1 cellular context compared by ENCODE assay signal in genomic region chr11:46948378-46949131, GRCh38.
TF ChIP-seq lines count a peak whose summit lies in the region.

No MANE protein-coding gene starts in this region.

TF ChIP-seq in HEK293, 187 proteins besides CTCF, POLR2A, EP300 and RAD21 (continued from another document and continues in another):
- TF ChIP-seq, protein P1, sequence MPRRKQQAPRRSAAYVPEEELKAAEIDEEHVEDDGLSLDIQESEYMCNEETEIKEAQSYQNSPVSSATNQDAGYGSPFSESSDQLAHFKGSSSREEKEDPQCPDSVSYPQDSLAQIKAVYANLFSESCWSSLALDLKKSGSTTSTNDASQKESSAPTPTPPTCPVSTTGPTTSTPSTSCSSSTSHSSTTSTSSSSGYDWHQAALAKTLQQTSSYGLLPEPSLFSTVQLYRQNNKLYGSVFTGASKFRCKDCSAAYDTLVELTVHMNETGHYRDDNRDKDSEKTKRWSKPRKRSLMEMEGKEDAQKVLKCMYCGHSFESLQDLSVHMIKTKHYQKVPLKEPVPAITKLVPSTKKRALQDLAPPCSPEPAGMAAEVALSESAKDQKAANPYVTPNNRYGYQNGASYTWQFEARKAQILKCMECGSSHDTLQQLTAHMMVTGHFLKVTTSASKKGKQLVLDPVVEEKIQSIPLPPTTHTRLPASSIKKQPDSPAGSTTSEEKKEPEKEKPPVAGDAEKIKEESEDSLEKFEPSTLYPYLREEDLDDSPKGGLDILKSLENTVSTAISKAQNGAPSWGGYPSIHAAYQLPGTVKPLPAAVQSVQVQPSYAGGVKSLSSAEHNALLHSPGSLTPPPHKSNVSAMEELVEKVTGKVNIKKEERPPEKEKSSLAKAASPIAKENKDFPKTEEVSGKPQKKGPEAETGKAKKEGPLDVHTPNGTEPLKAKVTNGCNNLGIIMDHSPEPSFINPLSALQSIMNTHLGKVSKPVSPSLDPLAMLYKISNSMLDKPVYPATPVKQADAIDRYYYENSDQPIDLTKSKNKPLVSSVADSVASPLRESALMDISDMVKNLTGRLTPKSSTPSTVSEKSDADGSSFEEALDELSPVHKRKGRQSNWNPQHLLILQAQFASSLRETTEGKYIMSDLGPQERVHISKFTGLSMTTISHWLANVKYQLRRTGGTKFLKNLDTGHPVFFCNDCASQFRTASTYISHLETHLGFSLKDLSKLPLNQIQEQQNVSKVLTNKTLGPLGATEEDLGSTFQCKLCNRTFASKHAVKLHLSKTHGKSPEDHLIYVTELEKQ (tag by site-specific recombination; IDR thresholded peaks at IDR 0.05; ENCODE audit: borderline replicate concordance) = peak; percentile 77; the same call in 1 of the 2 replicates
- no peak for TF ChIP-seq SALL2 (tag by site-specific recombination; IDR thresholded peaks at IDR 0.05; ENCODE audit: borderline replicate concordance)
- no peak for TF ChIP-seq HOXA7 (CRISPR knock-in tag; IDR thresholded peaks at IDR 0.05; ENCODE audit: borderline replicate concordance)
- TF ChIP-seq BCL11A (tag by site-specific recombination; IDR thresholded peaks at IDR 0.05; ENCODE audit: low read depth) = peak; percentile 84; the same call in 1 of the 2 replicates
- peak; percentile 76 for TF ChIP-seq ZNF2 (tag by site-specific recombination; IDR thresholded peaks at IDR 0.05)
- TF ChIP-seq HOXD13 (CRISPR knock-in tag; IDR thresholded peaks at IDR 0.05; ENCODE audit: borderline replicate concordance) = peak; percentile 99
- TF ChIP-seq, protein P2, sequence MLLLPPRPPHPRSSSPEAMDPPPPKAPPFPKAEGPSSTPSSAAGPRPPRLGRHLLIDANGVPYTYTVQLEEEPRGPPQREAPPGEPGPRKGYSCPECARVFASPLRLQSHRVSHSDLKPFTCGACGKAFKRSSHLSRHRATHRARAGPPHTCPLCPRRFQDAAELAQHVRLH (tag by site-specific recombination; IDR thresholded peaks at IDR 0.05) = no peak; the same call in 1 of the 2 replicates
- peak; percentile 86 for TF ChIP-seq KLF10 (tag by site-specific recombination; IDR thresholded peaks at IDR 0.05)
- no peak for TF ChIP-seq ZNF791 (tag by site-specific recombination; IDR thresholded peaks at IDR 0.05)
- TF ChIP-seq ZFP3 (tag by site-specific recombination; IDR thresholded peaks at IDR 0.05; ENCODE audit: low read depth) = no peak
- no peak for TF ChIP-seq ZFHX2 (tag by site-specific recombination; conservative IDR thresholded peaks at IDR 0.05)
- TF ChIP-seq PRDM6 (tag by site-specific recombination; IDR thresholded peaks at IDR 0.05) = peak; percentile 99
- TF ChIP-seq ZBTB1 (tag by site-specific recombination; IDR thresholded peaks at IDR 0.05) = no peak
- TF ChIP-seq ZNF140 (tag by site-specific recombination; IDR thresholded peaks at IDR 0.05) = no peak
- TF ChIP-seq ZNF404 (tag by site-specific recombination; IDR thresholded peaks at IDR 0.05) = no peak
- no peak for TF ChIP-seq ZNF645 (tag by site-specific recombination; IDR thresholded peaks at IDR 0.05)
- no peak for TF ChIP-seq ZNF16 (tag by site-specific recombination; IDR thresholded peaks at IDR 0.05; ENCODE audit: low read depth)
- peak; percentile 75 for TF ChIP-seq ZNF558 (tag by site-specific recombination; IDR thresholded peaks at IDR 0.05)
- no peak for TF ChIP-seq ZNF677 (tag by site-specific recombination; IDR thresholded peaks at IDR 0.05)
- TF ChIP-seq, protein P3, sequence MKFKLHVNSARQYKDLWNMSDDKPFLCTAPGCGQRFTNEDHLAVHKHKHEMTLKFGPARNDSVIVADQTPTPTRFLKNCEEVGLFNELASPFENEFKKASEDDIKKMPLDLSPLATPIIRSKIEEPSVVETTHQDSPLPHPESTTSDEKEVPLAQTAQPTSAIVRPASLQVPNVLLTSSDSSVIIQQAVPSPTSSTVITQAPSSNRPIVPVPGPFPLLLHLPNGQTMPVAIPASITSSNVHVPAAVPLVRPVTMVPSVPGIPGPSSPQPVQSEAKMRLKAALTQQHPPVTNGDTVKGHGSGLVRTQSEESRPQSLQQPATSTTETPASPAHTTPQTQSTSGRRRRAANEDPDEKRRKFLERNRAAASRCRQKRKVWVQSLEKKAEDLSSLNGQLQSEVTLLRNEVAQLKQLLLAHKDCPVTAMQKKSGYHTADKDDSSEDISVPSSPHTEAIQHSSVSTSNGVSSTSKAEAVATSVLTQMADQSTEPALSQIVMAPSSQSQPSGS (tag by site-specific recombination; IDR thresholded peaks at IDR 0.05; ENCODE audit: low read depth) = peak; percentile 95
- TF ChIP-seq ZFP37 (tag by site-specific recombination; IDR thresholded peaks at IDR 0.05) = no peak
- TF ChIP-seq OVOL3 (tag by site-specific recombination; IDR thresholded peaks at IDR 0.05) = peak; percentile 90
- TF ChIP-seq, protein P4, sequence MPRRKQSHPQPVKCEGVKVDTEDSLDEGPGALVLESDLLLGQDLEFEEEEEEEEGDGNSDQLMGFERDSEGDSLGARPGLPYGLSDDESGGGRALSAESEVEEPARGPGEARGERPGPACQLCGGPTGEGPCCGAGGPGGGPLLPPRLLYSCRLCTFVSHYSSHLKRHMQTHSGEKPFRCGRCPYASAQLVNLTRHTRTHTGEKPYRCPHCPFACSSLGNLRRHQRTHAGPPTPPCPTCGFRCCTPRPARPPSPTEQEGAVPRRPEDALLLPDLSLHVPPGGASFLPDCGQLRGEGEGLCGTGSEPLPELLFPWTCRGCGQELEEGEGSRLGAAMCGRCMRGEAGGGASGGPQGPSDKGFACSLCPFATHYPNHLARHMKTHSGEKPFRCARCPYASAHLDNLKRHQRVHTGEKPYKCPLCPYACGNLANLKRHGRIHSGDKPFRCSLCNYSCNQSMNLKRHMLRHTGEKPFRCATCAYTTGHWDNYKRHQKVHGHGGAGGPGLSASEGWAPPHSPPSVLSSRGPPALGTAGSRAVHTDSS (tag by site-specific recombination; IDR thresholded peaks at IDR 0.05) = no peak
- TF ChIP-seq ZNF169 (tag by site-specific recombination; IDR thresholded peaks at IDR 0.05) = no peak
- no peak for TF ChIP-seq MEIS1 (CRISPR knock-in tag; IDR thresholded peaks at IDR 0.05; ENCODE audit: borderline replicate concordance)
- no peak for TF ChIP-seq ZNF211 (tag by site-specific recombination; IDR thresholded peaks at IDR 0.05; ENCODE audit: low read depth)
- no peak; the same call in 1 of the 2 replicates for TF ChIP-seq PATZ1 (tag by site-specific recombination; IDR thresholded peaks at IDR 0.05)
- TF ChIP-seq, protein P5, sequence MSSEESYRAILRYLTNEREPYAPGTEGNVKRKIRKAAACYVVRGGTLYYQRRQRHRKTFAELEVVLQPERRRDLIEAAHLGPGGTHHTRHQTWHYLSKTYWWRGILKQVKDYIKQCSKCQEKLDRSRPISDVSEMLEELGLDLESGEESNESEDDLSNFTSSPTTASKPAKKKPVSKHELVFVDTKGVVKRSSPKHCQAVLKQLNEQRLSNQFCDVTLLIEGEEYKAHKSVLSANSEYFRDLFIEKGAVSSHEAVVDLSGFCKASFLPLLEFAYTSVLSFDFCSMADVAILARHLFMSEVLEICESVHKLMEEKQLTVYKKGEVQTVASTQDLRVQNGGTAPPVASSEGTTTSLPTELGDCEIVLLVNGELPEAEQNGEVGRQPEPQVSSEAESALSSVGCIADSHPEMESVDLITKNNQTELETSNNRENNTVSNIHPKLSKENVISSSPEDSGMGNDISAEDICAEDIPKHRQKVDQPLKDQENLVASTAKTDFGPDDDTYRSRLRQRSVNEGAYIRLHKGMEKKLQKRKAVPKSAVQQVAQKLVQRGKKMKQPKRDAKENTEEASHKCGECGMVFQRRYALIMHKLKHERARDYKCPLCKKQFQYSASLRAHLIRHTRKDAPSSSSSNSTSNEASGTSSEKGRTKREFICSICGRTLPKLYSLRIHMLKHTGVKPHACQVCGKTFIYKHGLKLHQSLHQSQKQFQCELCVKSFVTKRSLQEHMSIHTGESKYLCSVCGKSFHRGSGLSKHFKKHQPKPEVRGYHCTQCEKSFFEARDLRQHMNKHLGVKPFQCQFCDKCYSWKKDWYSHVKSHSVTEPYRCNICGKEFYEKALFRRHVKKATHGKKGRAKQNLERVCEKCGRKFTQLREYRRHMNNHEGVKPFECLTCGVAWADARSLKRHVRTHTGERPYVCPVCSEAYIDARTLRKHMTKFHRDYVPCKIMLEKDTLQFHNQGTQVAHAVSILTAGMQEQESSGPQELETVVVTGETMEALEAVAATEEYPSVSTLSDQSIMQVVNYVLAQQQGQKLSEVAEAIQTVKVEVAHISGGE (tag by site-specific recombination; conservative IDR thresholded peaks at IDR 0.05; ENCODE audit: low read depth) = peak; percentile 13; the same call in 1 of the 2 replicates
- 0 out of 2 replicates have a peak, but pooled peaks have one; percentile 54 for TF ChIP-seq ZFP69B (tag by site-specific recombination; IDR thresholded peaks at IDR 0.05)
- TF ChIP-seq ZNF792 (tag by site-specific recombination; IDR thresholded peaks at IDR 0.05) = no peak
- no peak for TF ChIP-seq ZNF248 (tag by site-specific recombination; IDR thresholded peaks at IDR 0.05)
- TF ChIP-seq ZNF548 (tag by site-specific recombination; IDR thresholded peaks at IDR 0.05) = no peak
- TF ChIP-seq, protein P6, sequence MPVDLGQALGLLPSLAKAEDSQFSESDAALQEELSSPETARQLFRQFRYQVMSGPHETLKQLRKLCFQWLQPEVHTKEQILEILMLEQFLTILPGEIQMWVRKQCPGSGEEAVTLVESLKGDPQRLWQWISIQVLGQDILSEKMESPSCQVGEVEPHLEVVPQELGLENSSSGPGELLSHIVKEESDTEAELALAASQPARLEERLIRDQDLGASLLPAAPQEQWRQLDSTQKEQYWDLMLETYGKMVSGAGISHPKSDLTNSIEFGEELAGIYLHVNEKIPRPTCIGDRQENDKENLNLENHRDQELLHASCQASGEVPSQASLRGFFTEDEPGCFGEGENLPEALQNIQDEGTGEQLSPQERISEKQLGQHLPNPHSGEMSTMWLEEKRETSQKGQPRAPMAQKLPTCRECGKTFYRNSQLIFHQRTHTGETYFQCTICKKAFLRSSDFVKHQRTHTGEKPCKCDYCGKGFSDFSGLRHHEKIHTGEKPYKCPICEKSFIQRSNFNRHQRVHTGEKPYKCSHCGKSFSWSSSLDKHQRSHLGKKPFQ (tag by site-specific recombination; IDR thresholded peaks at IDR 0.05) = 0 out of 2 replicates have a peak, but pooled peaks have one; percentile 52
- no peak for TF ChIP-seq ZNF624 (tag by site-specific recombination; IDR thresholded peaks at IDR 0.05)
- no peak for TF ChIP-seq ZNF335 (tag by site-specific recombination; conservative IDR thresholded peaks at IDR 0.05)
- no peak for TF ChIP-seq ZSCAN23 (tag by site-specific recombination; IDR thresholded peaks at IDR 0.05)
- peak; percentile 94 for TF ChIP-seq ZNF843 (tag by site-specific recombination; IDR thresholded peaks at IDR 0.05)
- 0 out of 2 replicates have a peak, but pooled peaks have one; percentile 29 for TF ChIP-seq ZSCAN16 (tag by site-specific recombination; IDR thresholded peaks at IDR 0.05)
- TF ChIP-seq ZNF274 (IDR thresholded peaks at IDR 0.05; ENCODE audit: low read length) = no peak
- TF ChIP-seq ZNF274 (tag by site-specific recombination; IDR thresholded peaks at IDR 0.05; ENCODE audit: borderline replicate concordance) = no peak
- TF ChIP-seq, protein P7, sequence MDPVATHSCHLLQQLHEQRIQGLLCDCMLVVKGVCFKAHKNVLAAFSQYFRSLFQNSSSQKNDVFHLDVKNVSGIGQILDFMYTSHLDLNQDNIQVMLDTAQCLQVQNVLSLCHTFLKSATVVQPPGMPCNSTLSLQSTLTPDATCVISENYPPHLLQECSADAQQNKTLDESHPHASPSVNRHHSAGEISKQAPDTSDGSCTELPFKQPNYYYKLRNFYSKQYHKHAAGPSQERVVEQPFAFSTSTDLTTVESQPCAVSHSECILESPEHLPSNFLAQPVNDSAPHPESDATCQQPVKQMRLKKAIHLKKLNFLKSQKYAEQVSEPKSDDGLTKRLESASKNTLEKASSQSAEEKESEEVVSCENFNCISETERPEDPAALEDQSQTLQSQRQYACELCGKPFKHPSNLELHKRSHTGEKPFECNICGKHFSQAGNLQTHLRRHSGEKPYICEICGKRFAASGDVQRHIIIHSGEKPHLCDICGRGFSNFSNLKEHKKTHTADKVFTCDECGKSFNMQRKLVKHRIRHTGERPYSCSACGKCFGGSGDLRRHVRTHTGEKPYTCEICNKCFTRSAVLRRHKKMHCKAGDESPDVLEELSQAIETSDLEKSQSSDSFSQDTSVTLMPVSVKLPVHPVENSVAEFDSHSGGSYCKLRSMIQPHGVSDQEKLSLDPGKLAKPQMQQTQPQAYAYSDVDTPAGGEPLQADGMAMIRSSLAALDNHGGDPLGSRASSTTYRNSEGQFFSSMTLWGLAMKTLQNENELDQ (tag by site-specific recombination; IDR thresholded peaks at IDR 0.05; ENCODE audit: low read depth) = no peak
- TF ChIP-seq ZIC2 (tag by site-specific recombination; IDR thresholded peaks at IDR 0.05) = no peak
- no peak for TF ChIP-seq ZNF48 (tag by site-specific recombination; IDR thresholded peaks at IDR 0.05)
- no peak for TF ChIP-seq ZNF585B (tag by site-specific recombination; IDR thresholded peaks at IDR 0.05)
- peak; percentile 57; the same call in 1 of the 2 replicates for TF ChIP-seq ZBTB20 (tag by site-specific recombination; IDR thresholded peaks at IDR 0.05)
